ENCODE assay signal across 8 cellular contexts in the genomic region with DNA sequence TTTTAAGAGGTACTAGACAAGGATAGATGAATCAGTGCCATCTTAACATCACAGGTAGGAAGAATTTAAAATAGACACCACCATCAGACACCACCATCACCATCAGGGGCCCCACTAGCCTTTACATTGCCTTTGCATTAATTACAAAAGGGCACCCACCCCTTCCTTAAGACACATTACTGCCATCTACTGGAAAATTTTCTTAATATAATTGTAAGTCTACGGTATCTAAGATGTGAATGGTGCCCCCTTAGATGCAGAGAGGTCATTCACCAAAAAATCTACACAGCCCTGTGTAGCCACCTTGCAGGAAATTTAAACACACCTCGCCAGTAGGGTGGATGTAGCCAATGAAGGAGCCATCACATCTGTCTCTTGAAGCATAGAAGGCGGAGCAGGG.
A peak's percentile ranks its signal among the peaks of the same experiment; 100 is the strongest.
DNase-seq lines count a peak whose midpoint lies in the region; ATAC-seq, FAIRE-seq and TF ChIP-seq lines count a peak whose summit lies in the region.

No MANE protein-coding gene starts in this region.

- H3K9me3 ChIP-seq in A673 (ENCODE audit: low read depth, low read length, poor library complexity, severe bottlenecking): no peaks in the 10 kb centered on the region
- H3K9me3 ChIP-seq in endodermal cell (ENCODE audit: control insufficient read depth, low read length): no peaks in the 10 kb centered on the region
- no peaks in the 10 kb centered on the region for H3K9me3 ChIP-seq in ovary

- DNase-seq in A673 (ENCODE audit: low spot score): peak; percentile 51
- peak; percentile 14 for DNase-seq in GF-D8 (lab: John Stamatoyannopoulos, UW)
- DNase-seq in NCI-H446 treated with DMSO at 0.1 percent for 48 hours (lab: John Stamatoyannopoulos, UW): peak; percentile 20
- no peak for DNase-seq in endodermal cell
- DNase-seq in ovary: no peak
- no peak for DNase-seq in urothelium cell line (ENCODE audit: low spot score)

- peaks cover 29% of the 10 kb centered on the region for H3K4me1 Mint-ChIP-seq in endodermal cell

- H3K4me1 ChIP-seq in A673 (ENCODE audit: insufficient read depth, low read length, poor library complexity, severe bottlenecking): no peaks in the 10 kb centered on the region
- no peaks in the 10 kb centered on the region for H3K4me1 ChIP-seq in endodermal cell (ENCODE audit: control insufficient read depth, insufficient read depth, low read length)
- H3K4me1 ChIP-seq in ovary (ENCODE audit: insufficient read depth): no peaks in the 10 kb centered on the region

- no peak overlapping the region for H3K4me3 Mint-ChIP-seq in endodermal cell

- TF ChIP-seq POLR2A in ovary (IDR thresholded peaks at IDR 0.05): no peak

- no peaks in the 10 kb centered on the region for H3K36me3 Mint-ChIP-seq in endodermal cell (ENCODE audit: low read depth)

- H3K4me3 ChIP-seq in A673 (ENCODE audit: low read depth, low read length, poor library complexity, severe bottlenecking) (no peak overlapping the region), endodermal cell (ENCODE audit: low read length) (no peak overlapping the region), ovary (no peak overlapping the region)

- H3K9ac ChIP-seq in endodermal cell (ENCODE audit: extremely low read depth, low read length, poor library complexity, severe bottlenecking): no peak overlapping the region

- intact Hi-C loops in A673 (cut with micrococcal nuclease; ENCODE audit: unreplicated experiment) (loop anchor here (2.0 kb wide), 1 partner anchor 231 kb away; no protein-coding TSS in a partner anchor), ovary (cut with DNase I) (no loop called here)

- no peaks in the 10 kb centered on the region for H3K27me3 Mint-ChIP-seq in endodermal cell (ENCODE audit: insufficient read depth)

- peaks cover 52% of the 10 kb centered on the region for H3K9me3 Mint-ChIP-seq in endodermal cell

- WGBS in endodermal cell (ENCODE audit: insufficient coverage in 1 of 2, insufficient read length in 1 of 2), 2 experiments: 92% methylated on average over 2 of the region's 3 CpGs; no CpG with 5 or more reads in 1 of the 2 experiments
- 48 to 69% (median 67%) methylated on average over 3 of the region's 3 CpGs for WGBS in ovary, 3 donors

- TF ChIP-seq EP300 in ovary (IDR thresholded peaks at IDR 0.05): no peak

- POLR2A ChIA-PET in A673 (lab: Charles Lee; ENCODE audit: low non-redundant PET): no interaction called here

- no TSS peak for BruUV-seq in A673 (replicated peaks; lab: Mats Ljungman, UMichigan)

- H3K36me3 ChIP-seq in A673 (ENCODE audit: insufficient read depth, low read length, poor library complexity, severe bottlenecking) (no peaks in the 10 kb centered on the region), endodermal cell (ENCODE audit: control insufficient read depth, insufficient read depth, low read length) (no peaks in the 10 kb centered on the region), ovary (no peaks in the 10 kb centered on the region)

- FAIRE-seq in urothelium cell line (lab: Jason Lieb, UNC): no peak

- peak; percentile 45; the same call in 1 of the 2 replicates for TF ChIP-seq CTCF in A673 (conservative IDR thresholded peaks at IDR 0.05; ENCODE audit: low read depth, low read length)
- TF ChIP-seq CTCF in endodermal cell (conservative IDR thresholded peaks at IDR 0.05): peak; percentile 47
- no peak for TF ChIP-seq CTCF in ovary (IDR thresholded peaks at IDR 0.05)

- CTCF ChIA-PET in A673 (lab: Charles Lee): no interaction called here

- H3K27ac Mint-ChIP-seq in endodermal cell: no peak overlapping the region

- no peak for ATAC-seq in HG03460 (IDR thresholded peaks at IDR 0.05; ENCODE audit: unreplicated experiment)
- no peak for ATAC-seq in HG03378 (IDR thresholded peaks at IDR 0.05; ENCODE audit: unreplicated experiment)

- no peak overlapping the region for H3K27ac ChIP-seq in A673 (ENCODE audit: low read depth, low read length, poor library complexity, severe bottlenecking)
- no peak overlapping the region for H3K27ac ChIP-seq in endodermal cell (ENCODE audit: low read depth, low read length)
- no peak overlapping the region for H3K27ac ChIP-seq in ovary

- H3K27me3 ChIP-seq in A673 (replicated peaks; ENCODE audit: insufficient read depth, low read depth, low read length, poor library complexity) (no peaks in the 10 kb centered on the region), endodermal cell (ENCODE audit: control insufficient read depth, insufficient read depth, low read length, poor library complexity, severe bottlenecking) (no peaks in the 10 kb centered on the region), ovary (no peaks in the 10 kb centered on the region)

Comparison
In these comparisons a context has a peak if more than half of its experiments do, and no peak if none do; other contexts are left out.
1. DNase-seq: peak in A673 (single experiment), GF-D8 (single experiment) and NCI-H446 treated with DMSO at 0.1 percent for 48 hours (single experiment); none in endodermal cell (single experiment), ovary (0 of 5) and urothelium cell line (single experiment).
2. CTCF ChIP-seq: peak in A673 (single experiment) and endodermal cell (single experiment); none in ovary (0 of 3).